16 cellular contexts compared by ENCODE assay signal in the genomic region with DNA sequence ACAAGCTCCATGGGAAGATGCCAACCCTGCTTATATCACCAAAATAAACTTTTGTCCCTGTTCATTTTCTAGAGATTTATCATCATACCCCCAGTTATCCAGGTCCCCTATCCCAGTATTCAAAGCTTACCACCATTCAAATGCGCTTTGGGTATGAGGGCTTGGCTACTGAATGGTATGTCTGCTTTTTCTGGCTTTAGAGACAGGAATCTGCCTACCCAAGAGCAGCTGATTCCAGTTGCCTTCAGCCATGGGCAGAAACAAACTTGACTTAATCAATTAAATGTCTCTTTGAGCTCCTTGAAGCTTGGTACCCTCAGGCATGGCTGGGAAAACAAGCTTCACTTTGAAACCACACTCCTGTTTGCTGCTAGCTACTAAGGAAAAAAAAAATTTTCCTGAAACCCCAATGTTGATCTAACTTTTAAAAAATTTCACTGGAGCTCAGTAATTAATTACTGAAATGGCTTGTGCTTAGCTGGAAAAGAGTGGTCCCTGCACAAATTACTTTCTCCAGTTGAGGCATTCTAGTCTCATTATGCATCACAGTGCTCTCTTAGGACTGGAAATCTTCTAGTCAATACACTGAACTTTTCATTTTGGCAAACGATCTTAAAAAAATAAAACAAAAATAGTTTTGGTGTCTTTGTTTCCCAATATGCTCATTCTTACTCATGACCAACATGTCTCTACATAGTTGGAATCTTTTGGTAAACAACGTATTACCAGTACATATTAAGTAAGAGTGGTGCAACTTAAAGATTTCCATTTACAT.
DNase-seq lines count a peak whose midpoint lies in the region; ATAC-seq and TF ChIP-seq lines count a peak whose summit lies in the region.
"Had no signal": no experiment of that assay in that cellular context is flagged by ENCODE, and none has a peak within 500 bp of the region (broad histone marks: within the 10 kb centered on the region; RNA-seq: fewer than 3 reads in every experiment).

No MANE protein-coding gene starts in this region.

- intact Hi-C loops in MCF 10A (cut with micrococcal nuclease): loop anchor here (5.0 kb wide), 1 partner anchor 241 kb away; the partner anchor contains the start of genes DTWD1 and FAM227B

- peaks cover 5% of the 10 kb centered on the region for H3K9me3 Mint-ChIP-seq in MCF 10A (ENCODE audit: unreplicated experiment)
- H3K9me3 Mint-ChIP-seq: stimulated activated naive B cell treated with anti-CD40 and anti-IgM and Interleukin-4, amounts not matched to agents 10 μg/mL and 1 μg/mL and 100 μg/mL, for 72 hours had no signal

- H3K4me3 Mint-ChIP-seq in MCF 10A (ENCODE audit: unreplicated experiment): peak overlapping the region; percentile 21
- H3K4me3 Mint-ChIP-seq: stimulated activated naive B cell treated with anti-CD40 and anti-IgM and Interleukin-4, amounts not matched to agents 10 μg/mL and 1 μg/mL and 100 μg/mL, for 72 hours had no signal

- POLR2A ChIA-PET in MCF 10A (lab: Yijun Ruan, JAX): interaction anchor here (0.7 to 3.7 kb wide), 8 partner anchors 8 to 243 kb away, joined by 3 to 21 read pairs (median 6); partner anchors contain the start of genes DTWD1 and FAM227B

- H3K27ac ChIP-seq in gastroesophageal sphincter (peak overlapping the region in 3 of 4 donors; percentile 2 to 49 (median 49)), thoracic aorta (peak overlapping the region; percentile 21 to 47)

- no peak for TF ChIP-seq POLR2A in gastroesophageal sphincter (IDR thresholded peaks at IDR 0.05)

- peak; percentile 72 for DNase-seq in GM04504 (ENCODE audit: low read depth)
- peak; percentile 88 for DNase-seq in MCF 10A (ENCODE audit: unreplicated experiment)
- no peak for DNase-seq in thoracic aorta (ENCODE audit: low spot score)
- no peak for DNase-seq in mesenteric fat pad (ENCODE audit: low spot score)
- DNase-seq: activated T-cell treated with anti-CD3 and anti-CD28 coated beads, Interleukin-2, amount 50 U/mL, for 48 hours; midbrain; NCI-H1105 treated with DMSO at 0.1 percent for 48 hours; stimulated activated CD4-positive, alpha-beta T cell treated with anti-CD3 and anti-CD28 coated beads, Interleukin-4, amount 100 ng/mL, for 24 hours; stimulated activated naive B cell treated with anti-CD40 and anti-IgM and Interleukin-4, amounts not matched to agents 10 μg/mL and 1 μg/mL and 100 μg/mL, for 72 hours; T-helper 2 cell had no signal

- H3K36me3 Mint-ChIP-seq in MCF 10A (ENCODE audit: insufficient read depth, unreplicated experiment): no peaks in the 10 kb centered on the region
- H3K36me3 Mint-ChIP-seq: stimulated activated naive B cell treated with anti-CD40 and anti-IgM and Interleukin-4, amounts not matched to agents 10 μg/mL and 1 μg/mL and 100 μg/mL, for 72 hours had no signal

- CTCF ChIA-PET in MCF 10A (lab: Yijun Ruan, JAX): interaction anchor here (0.6 to 1.2 kb wide), 6 partner anchors 11 to 244 kb away, joined by 3 to 7 read pairs (median 3); no protein-coding TSS in a partner anchor

- no peaks in the 10 kb centered on the region for H3K9me3 ChIP-seq in gastroesophageal sphincter
- no peaks in the 10 kb centered on the region for H3K9me3 ChIP-seq in thoracic aorta

- peak; percentile 74 for ATAC-seq in gastroesophageal sphincter
- no peak for ATAC-seq in thoracic aorta (ENCODE audit: insufficient number of reproducible peaks, low FRiP score, low read depth)
- ATAC-seq in GM19324 (IDR thresholded peaks at IDR 0.05; ENCODE audit: low FRiP score, unreplicated experiment): no peak
- no peak for ATAC-seq in GM18909 (IDR thresholded peaks at IDR 0.05; ENCODE audit: poor library complexity, unreplicated experiment)
- ATAC-seq in HG03460 (IDR thresholded peaks at IDR 0.05; ENCODE audit: unreplicated experiment): no peak
- ATAC-seq: HepG2; stimulated activated naive B cell treated with anti-CD40 and anti-IgM and Interleukin-4, amounts not matched to agents 10 μg/mL and 1 μg/mL and 100 μg/mL, for 72 hours had no signal

- BruUV-seq in MCF 10A (replicated peaks; lab: Mats Ljungman, UMichigan): no TSS peak

- 72 to 95% methylated on average over 2 to 3 of the region's 3 CpGs for WGBS in gastroesophageal sphincter (ENCODE audit: low coverage in 1 of 2), 2 donors

- no peak for TF ChIP-seq EP300 in gastroesophageal sphincter (IDR thresholded peaks at IDR 0.05)

- no peaks in the 10 kb centered on the region for H3K36me3 ChIP-seq in gastroesophageal sphincter
- H3K36me3 ChIP-seq in thoracic aorta: no peaks in the 10 kb centered on the region

- H3K4me3 ChIP-seq in gastroesophageal sphincter (no peak overlapping the region), thoracic aorta (no peak overlapping the region)

- no peaks in the 10 kb centered on the region for H3K4me1 ChIP-seq in gastroesophageal sphincter
- H3K4me1 ChIP-seq in thoracic aorta (ENCODE audit: control insufficient read depth in 1 of 2, low read depth in 2 of 2): peaks cover 8 to 18% of the 10 kb centered on the region in 2 donors
- H3K4me1 ChIP-seq: parathyroid adenoma had no signal

- H3K27ac Mint-ChIP-seq in MCF 10A (ENCODE audit: low read depth, unreplicated experiment): peak overlapping the region; percentile 90
- H3K27ac Mint-ChIP-seq: stimulated activated naive B cell treated with anti-CD40 and anti-IgM and Interleukin-4, amounts not matched to agents 10 μg/mL and 1 μg/mL and 100 μg/mL, for 72 hours had no signal

- H3K27me3 ChIP-seq in gastroesophageal sphincter: no peaks in the 10 kb centered on the region
- no peaks in the 10 kb centered on the region for H3K27me3 ChIP-seq in thoracic aorta (replicated peaks; ENCODE audit: insufficient read depth)

- H3K4me1 Mint-ChIP-seq in MCF 10A (ENCODE audit: insufficient read depth, unreplicated experiment): peaks cover 21% of the 10 kb centered on the region
- H3K4me1 Mint-ChIP-seq: stimulated activated naive B cell treated with anti-CD40 and anti-IgM and Interleukin-4, amounts not matched to agents 10 μg/mL and 1 μg/mL and 100 μg/mL, for 72 hours had no signal

- no peak for TF ChIP-seq CTCF in MCF 10A (IDR thresholded peaks at IDR 0.05; ENCODE audit: unreplicated experiment)
- no peak for TF ChIP-seq CTCF in gastroesophageal sphincter (IDR thresholded peaks at IDR 0.05)
- no peak for TF ChIP-seq CTCF in thoracic aorta (IDR thresholded peaks at IDR 0.05)

- no peaks in the 10 kb centered on the region for H3K27me3 Mint-ChIP-seq in MCF 10A (ENCODE audit: insufficient read depth, unreplicated experiment)

Comparison
In these comparisons a context has a peak if more than half of its experiments do, and no peak if none do; other contexts are left out.
1. DNase-seq: peak in GM04504 (single experiment) and MCF 10A (single experiment); none in thoracic aorta (single experiment) and mesenteric fat pad (single experiment).